Comparison of ENCODE assay signal across 8 cellular contexts in the genomic region with DNA sequence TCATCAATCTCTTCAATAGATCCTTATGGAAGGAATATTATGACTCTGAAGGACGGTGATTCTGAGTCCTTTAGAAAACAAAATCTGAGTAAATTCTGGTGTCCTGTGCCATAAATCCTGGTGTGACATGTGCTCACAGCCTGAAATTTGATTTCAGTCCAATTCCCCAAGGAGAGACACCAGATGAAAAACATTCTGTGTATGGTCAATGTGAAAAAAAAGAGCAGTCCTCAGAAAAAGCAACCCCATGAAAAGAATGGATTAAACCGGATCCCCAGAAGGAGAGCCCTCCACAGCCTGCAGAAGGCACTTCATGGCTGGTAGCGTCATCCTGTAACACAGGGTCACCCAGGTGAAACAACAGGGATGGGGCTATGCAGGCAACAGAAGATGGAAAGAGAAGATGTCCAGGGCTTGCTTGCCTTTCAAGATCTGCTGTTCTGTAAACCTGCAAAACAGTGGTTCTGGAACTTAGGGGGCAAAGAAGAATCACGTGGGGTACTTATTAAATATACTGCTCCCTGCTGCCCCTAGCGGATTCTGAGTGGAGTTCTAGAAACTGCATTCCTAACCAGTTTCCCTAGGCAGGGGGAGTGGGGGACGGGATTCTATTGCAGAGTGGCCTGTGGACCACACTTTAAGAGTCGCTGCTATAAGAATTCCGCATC.
DNase-seq lines count a peak whose midpoint lies in the region; ATAC-seq and TF ChIP-seq lines count a peak whose summit lies in the region.

No MANE protein-coding gene starts in this region.

- ATAC-seq in GM18517 (IDR thresholded peaks at IDR 0.05; ENCODE audit: unreplicated experiment) (peak; percentile 60), HG03342 (IDR thresholded peaks at IDR 0.05; ENCODE audit: unreplicated experiment) (peak; percentile 92), PC-3 (no peak)

- H3K4me1 ChIP-seq in PC-3 (ENCODE audit: insufficient read depth, low read length) (no peaks in the 10 kb centered on the region), thymus (ENCODE audit: control insufficient read depth, insufficient read depth, low read length) (no peaks in the 10 kb centered on the region)

- no peak overlapping the region for H3K9ac ChIP-seq in PC-3 (ENCODE audit: low read length)

- intact Hi-C loops in PC-3 (cut with micrococcal nuclease): no loop called here

- no peaks in the 10 kb centered on the region for H4K20me1 ChIP-seq in PC-3 (ENCODE audit: low read length)

- H3K27me3 ChIP-seq in PC-3 (ENCODE audit: low read length) (peaks cover 20% of the 10 kb centered on the region; the same call in 1 of the 2 replicates), layer of hippocampus (ENCODE audit: control insufficient read depth, insufficient read depth, low read length) (no peaks in the 10 kb centered on the region), thymus (ENCODE audit: control insufficient read depth, insufficient read depth) (no peaks in the 10 kb centered on the region)

- CTCF ChIA-PET in PC-3 (lab: Charles Lee): no interaction called here

- H3K4me3 ChIP-seq in PC-3 (ENCODE audit: low read length): no peak overlapping the region
- no peak overlapping the region for H3K4me3 ChIP-seq in thymus (ENCODE audit: low read length)

- POLR2A ChIA-PET in PC-3 (lab: Charles Lee; ENCODE audit: unreplicated experiment): no interaction called here

- DNase-seq in AG08396 (ENCODE audit: low spot score) (peak; percentile 23), PC-3 (peak; percentile 41), cerebellar cortex (ENCODE audit: low spot score) (peak; percentile 86)
- DNase-seq in effector CD8-positive, alpha-beta T cell (lab: John Stamatoyannopoulos, UW): no peak

- WGBS in thymus: 46% methylated on average over 8 of the region's 8 CpGs

- peak; percentile 69; the same call in 1 of the 2 replicates for TF ChIP-seq CTCF in PC-3 (conservative IDR thresholded peaks at IDR 0.05; ENCODE audit: low read depth, low read length)

- no peaks in the 10 kb centered on the region for H3K9me3 ChIP-seq in PC-3 (ENCODE audit: low read length)
- no peaks in the 10 kb centered on the region for H3K9me3 ChIP-seq in thymus (ENCODE audit: control insufficient read depth)

- no TSS peak for BruUV-seq in PC-3 (replicated peaks; lab: Mats Ljungman, UMichigan)

- H3K36me3 ChIP-seq in PC-3 (ENCODE audit: low read depth, low read length): no peaks in the 10 kb centered on the region
- no peaks in the 10 kb centered on the region for H3K36me3 ChIP-seq in thymus (ENCODE audit: control insufficient read depth, insufficient read depth)

- no peak overlapping the region for H3K27ac ChIP-seq in PC-3 (ENCODE audit: low read length)
- H3K27ac ChIP-seq in layer of hippocampus (ENCODE audit: low read depth, low read length): peak overlapping the region; percentile 31
- peak overlapping the region; percentile 8 for H3K27ac ChIP-seq in thymus (ENCODE audit: low read depth)

- no peak overlapping the region for H2AFZ ChIP-seq in PC-3 (ENCODE audit: low read length)

- H3F3A ChIP-seq in PC-3 (ENCODE audit: low read length, unreplicated experiment): no peaks in the 10 kb centered on the region

- H3K4me2 ChIP-seq in PC-3 (ENCODE audit: low read length): no peak overlapping the region

- H3K9me2 ChIP-seq in PC-3 (replicated peaks; ENCODE audit: low read length): no peaks in the 10 kb centered on the region

- H3K79me2 ChIP-seq in PC-3 (ENCODE audit: low read length): no peaks in the 10 kb centered on the region
